ENCODE assay signal across 12 cellular contexts in the genomic region with DNA sequence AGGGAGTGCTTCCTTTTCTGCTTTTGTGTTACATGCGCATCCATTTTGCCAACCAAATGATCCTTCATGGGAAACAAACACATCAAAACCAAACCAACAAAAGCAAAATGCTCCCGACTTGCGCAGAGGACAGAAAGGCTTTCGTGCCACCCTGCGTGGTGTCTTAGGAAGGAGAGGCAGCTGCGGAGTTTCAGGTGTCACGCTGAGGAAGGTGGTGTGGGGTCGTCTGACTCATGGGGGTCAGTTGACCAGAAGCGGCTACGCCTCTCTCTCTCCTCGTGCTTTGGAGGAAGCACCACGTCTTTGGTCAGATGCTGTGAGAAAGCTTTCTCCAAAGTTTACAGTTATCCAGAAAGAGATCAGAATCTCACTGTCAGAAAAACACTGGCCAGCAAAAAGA. TPM values are rescaled to one million over a fixed set of nuclear protein-coding genes. Genes with fewer than 3 reads are reported as not detected.
A peak's percentile ranks its signal among the peaks of the same experiment; 100 is the strongest.
DNase-seq lines count a peak whose midpoint lies in the region; ATAC-seq, FAIRE-seq and TF ChIP-seq lines count a peak whose summit lies in the region.
"Had no signal": no experiment of that assay in that cellular context is flagged by ENCODE, and none has a peak within 500 bp of the region (broad histone marks: within the 10 kb centered on the region; RNA-seq: fewer than 3 reads in every experiment).

No MANE protein-coding gene starts in this region.

- peak overlapping the region; percentile 89 for H4K91ac ChIP-seq in IMR-90 (ENCODE audit: insufficient read depth, low read depth, low read length)

- peak overlapping the region; percentile 87 for H3K23ac ChIP-seq in IMR-90 (ENCODE audit: low read depth, low read length)

- TF ChIP-seq CTCF in IMR-90 (conservative IDR thresholded peaks at IDR 0.05; ENCODE audit: low read depth, low read length) (no peak), brain microvascular endothelial cell (IDR thresholded peaks at IDR 0.05; ENCODE audit: low read depth, low read length, missing control alignments) (no peak)

- peak overlapping the region; percentile 91 for H3K14ac ChIP-seq in IMR-90 (replicated peaks; ENCODE audit: low read depth, low read length)

- H3K4me1 ChIP-seq in IMR-90 (ENCODE audit: control insufficient read depth, insufficient read depth, low read length), result peaks cover 43% of the 10 kb centered on the region
- H3K4me1 ChIP-seq in subcutaneous abdominal adipose tissue (ENCODE audit: control insufficient read depth in 5 of 5, insufficient read depth in 5 of 5, low read length in 5 of 5), result peaks cover 36 to 100% (median 100%) of the 10 kb centered on the region in 5 donors
- H3K4me1 ChIP-seq: pancreas had no signal

- POLR2A ChIA-PET in IMR-90 (lab: Charles Lee; ENCODE audit: unreplicated experiment), result interaction anchor here (0.9 kb wide), 1 partner anchor 44 kb away, joined by 3 read pairs; no protein-coding TSS in a partner anchor

- peak overlapping the region; percentile 96 for H2BK5ac ChIP-seq in IMR-90 (ENCODE audit: low read depth, low read length, poor library complexity, severe bottlenecking)

- in situ Hi-C loops in IMR-90 (cut with MboI; ENCODE audit: low sequenced_read_pairs) (no loop called here), brain microvascular endothelial cell (cut with HindIII; ENCODE audit: low pct_ligation_motif_present, low sequenced_read_pairs) (loop anchor here (25.0 kb wide), 2 partner anchors 217 to 367 kb away; no protein-coding TSS in a partner anchor)

- no peak for TF ChIP-seq RAD21 in IMR-90 (IDR thresholded peaks at IDR 0.05; ENCODE audit: low read length)

- CTCF ChIA-PET in IMR-90 (lab: Yijun Ruan, JAX), result no interaction called here

- H3K4me2 ChIP-seq in IMR-90 (ENCODE audit: low read depth, low read length), result peak overlapping the region; percentile 70

- H4K20me1 ChIP-seq in IMR-90 (ENCODE audit: insufficient read depth, low read length), result peaks cover 8% of the 10 kb centered on the region; the same call in 1 of the 2 replicates

- peak overlapping the region; percentile 46 for H3K4ac ChIP-seq in IMR-90 (ENCODE audit: low read depth, low read length)

- peak overlapping the region; percentile 96 for H2BK20ac ChIP-seq in IMR-90 (ENCODE audit: low read depth, low read length)

- peak overlapping the region; percentile 76 for H3K18ac ChIP-seq in IMR-90 (ENCODE audit: low read depth, low read length)

- H3K9me3 ChIP-seq in IMR-90 (ENCODE audit: control insufficient read depth, insufficient read depth, low read length), result no peaks in the 10 kb centered on the region
- no peaks in the 10 kb centered on the region for H3K9me3 ChIP-seq in subcutaneous abdominal adipose tissue (ENCODE audit: control insufficient read depth in 5 of 5, low read length in 5 of 5)
- H3K9me3 ChIP-seq: pancreas, tibial nerve had no signal

- no peaks in the 10 kb centered on the region for H3K27me3 ChIP-seq in IMR-90 (ENCODE audit: control insufficient read depth, insufficient read depth, low read length)
- H3K27me3 ChIP-seq in brain microvascular endothelial cell (replicated peaks), result no peaks in the 10 kb centered on the region
- no peaks in the 10 kb centered on the region for H3K27me3 ChIP-seq in subcutaneous abdominal adipose tissue (ENCODE audit: control insufficient read depth in 5 of 5, insufficient read depth in 4 of 5, low read length in 5 of 5)
- H3K27me3 ChIP-seq: pancreas, tibial nerve had no signal

- DNase-seq in IMR-90, result peak; percentile 93
- peak; percentile 64 for DNase-seq in brain microvascular endothelial cell
- DNase-seq in left kidney (ENCODE audit: low read depth, low spot score), result peak; percentile 67
- DNase-seq in GM12891 (ENCODE audit: insufficient read length, low spot score), result no peak
- DNase-seq in stimulated activated CD4-positive, alpha-beta T cell treated with anti-CD3 and anti-CD28 coated beads, Interleukin-15, amount 100 ng/mL, for 24 hours, result no peak
- no peak for DNase-seq in NOMO-1 (lab: John Stamatoyannopoulos, UW; ENCODE audit: unreplicated experiment in 2 of 2)
- DNase-seq: activated CD4-positive, alpha-beta T cell treated with anti-CD3 and anti-CD28 coated beads, Interleukin-2, amount 50 U/mL, for 4 hours; effector memory CD8-positive, alpha-beta T cell; NCI-H526; pancreas had no signal

- intact Hi-C loops in IMR-90 (cut with micrococcal nuclease), result loop anchor here (10.0 kb wide), 1 partner anchor 420 kb away; a partner anchor contains a TSS

- no peaks in the 10 kb centered on the region for H3K36me3 ChIP-seq in IMR-90 (ENCODE audit: control insufficient read depth, insufficient read depth, low read length)
- H3K36me3 ChIP-seq in brain microvascular endothelial cell (replicated peaks), result peaks cover 2% of the 10 kb centered on the region
- peaks cover 19 to 76% (median 42%) of the 10 kb centered on the region in 5 donors for H3K36me3 ChIP-seq in subcutaneous abdominal adipose tissue (ENCODE audit: control insufficient read depth in 5 of 5, insufficient read depth in 5 of 5, low read length in 5 of 5)
- H3K36me3 ChIP-seq: pancreas, tibial nerve had no signal

- peak; percentile 7; the same call in 1 of the 2 replicates for ATAC-seq in IMR-90 (ENCODE audit: low read depth)
- ATAC-seq: effector memory CD8-positive, alpha-beta T cell; pancreas had no signal

- H4K5ac ChIP-seq in IMR-90 (ENCODE audit: low read depth, low read length), result peak overlapping the region; percentile 47

- H3K56ac ChIP-seq in IMR-90 (ENCODE audit: extremely low read depth, insufficient read depth, low read length), result peak overlapping the region; percentile 60

- H4K8ac ChIP-seq in IMR-90 (ENCODE audit: low read depth in 2 of 2, low read length in 2 of 2), result peak overlapping the region; percentile 5 to 63; a peak in 3 of 4 replicates

- peaks cover 58% of the 10 kb centered on the region for H3K9me1 ChIP-seq in IMR-90 (ENCODE audit: insufficient read depth, low read length)

- H2AK9ac ChIP-seq in IMR-90 (replicated peaks; ENCODE audit: low read depth, low read length, poor library complexity), result peak overlapping the region; percentile 67

- H2AK5ac ChIP-seq in IMR-90 (ENCODE audit: low read depth, low read length), result peak overlapping the region; percentile 85

- no TSS peak for BruUV-seq in IMR-90 (replicated peaks; lab: Mats Ljungman, UMichigan)

- dilution Hi-C loops in IMR-90 (cut with HindIII; ENCODE audit: low sequenced_read_pairs, unreplicated experiment), result no loop called here

- no peak for FAIRE-seq in GM12891 (lab: Jason Lieb, UNC)
- FAIRE-seq: pancreas had no signal

- peak overlapping the region; percentile 49; the same call in 2 of the 3 replicates for H2BK15ac ChIP-seq in IMR-90 (ENCODE audit: low read depth, low read length)

- peak overlapping the region; percentile 12; the same call in 1 of the 2 replicates for H3K9ac ChIP-seq in IMR-90 (ENCODE audit: low read depth, low read length)
- H3K9ac ChIP-seq in subcutaneous abdominal adipose tissue (ENCODE audit: low read length in 5 of 5), result peak overlapping the region in 2 of 5 donors; percentile 30 to 99

- peak overlapping the region; percentile 92 for H2BK120ac ChIP-seq in IMR-90 (ENCODE audit: low read depth, low read length)

- TF ChIP-seq POLR2A in IMR-90 (IDR thresholded peaks at IDR 0.05; ENCODE audit: low read depth, low read length), result peak; percentile 43; the same call in 1 of the 2 replicates
- TF ChIP-seq POLR2A in GM12891 (IDR thresholded peaks at IDR 0.05; ENCODE audit: low read depth, low read length), result no peak

- WGBS in IMR-90 (ENCODE audit: extremely low coverage in 2 of 2, insufficient read length in 1 of 2), 2 experiments, result no CpG with 5 or more reads among the region's 12 CpGs

- H3K27ac ChIP-seq in IMR-90 (ENCODE audit: insufficient read depth, low read length) (peak overlapping the region; percentile 79), brain microvascular endothelial cell (peak overlapping the region; percentile 75), subcutaneous abdominal adipose tissue (ENCODE audit: low read depth, low read length) (peak overlapping the region; percentile 100)
- H3K27ac ChIP-seq: pancreas had no signal

- H3K4me3 ChIP-seq in IMR-90 (ENCODE audit: insufficient read depth, low read depth, low read length) (no peak overlapping the region), brain microvascular endothelial cell (ENCODE audit: low read depth, low read length) (no peak overlapping the region), subcutaneous abdominal adipose tissue (ENCODE audit: low read depth in 1 of 5, low read length in 5 of 5) (peak overlapping the region in 4 of 5 donors; percentile 31 to 99 (median 97))
- H3K4me3 ChIP-seq: pancreas, tibial nerve had no signal

- H2AFZ ChIP-seq in IMR-90 (replicated peaks; ENCODE audit: low read length, poor library complexity), result peak overlapping the region; percentile 77

- peaks cover 20 to 86% of the 10 kb centered on the region in 2 experiments for H3K79me1 ChIP-seq in IMR-90 (ENCODE audit: low read depth in 1 of 2, low read length in 2 of 2)

TF ChIP-seq in IMR-90, 13 proteins besides CTCF, POLR2A, EP300 and RAD21 (continues in another document):
- no peak for TF ChIP-seq MAFK (IDR thresholded peaks at IDR 0.05; ENCODE audit: low read depth, low read length)
- no peak for TF ChIP-seq CEBPB (IDR thresholded peaks at IDR 0.05; ENCODE audit: low read depth, low read length)
- TF ChIP-seq, protein P1, sequence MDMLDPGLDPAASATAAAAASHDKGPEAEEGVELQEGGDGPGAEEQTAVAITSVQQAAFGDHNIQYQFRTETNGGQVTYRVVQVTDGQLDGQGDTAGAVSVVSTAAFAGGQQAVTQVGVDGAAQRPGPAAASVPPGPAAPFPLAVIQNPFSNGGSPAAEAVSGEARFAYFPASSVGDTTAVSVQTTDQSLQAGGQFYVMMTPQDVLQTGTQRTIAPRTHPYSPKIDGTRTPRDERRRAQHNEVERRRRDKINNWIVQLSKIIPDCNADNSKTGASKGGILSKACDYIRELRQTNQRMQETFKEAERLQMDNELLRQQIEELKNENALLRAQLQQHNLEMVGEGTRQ (IDR thresholded peaks at IDR 0.05; ENCODE audit: low read depth, low read length), result peak; percentile 47

TF ChIP-seq in GM12891, 5 proteins besides CTCF, POLR2A, EP300 and RAD21:
- TF ChIP-seq SPI1 (IDR thresholded peaks at IDR 0.05; ENCODE audit: low read depth, low read length), result no peak

RNA-seq across cellular contexts. Expression of a gene that starts 7.9 kb away (rescaled TPM):
- 137 and 570 TPM in 2 replicates for total RNA-seq in IMR-90 (2012; rRNA removed)
- polyA plus RNA-seq in IMR-90 (2012; rRNA removed), result 106 and 201 TPM in 2 replicates
- 69.6 and 82.0 TPM in 2 replicates for polyA plus RNA-seq in IMR-90 (2012; cell fraction: cytosol; rRNA removed)
- polyA plus RNA-seq in IMR-90 (2012; cell fraction: nucleus; rRNA removed; ENCODE audit: low replicate concordance), result 81.8 and 230 TPM in 2 replicates
- polyA plus RNA-seq in GM12891 (2012; ENCODE audit: low read depth, missing spikeins), result 0.44 TPM

Comparison
In these comparisons a context has a peak if more than half of its experiments do, and no peak if none do; other contexts are left out.
1. DNase-seq: peak in IMR-90 (single experiment), brain microvascular endothelial cell (single experiment) and left kidney (single experiment); none in GM12891 (single experiment), stimulated activated CD4-positive, alpha-beta T cell treated with anti-CD3 and anti-CD28 coated beads, Interleukin-15, amount 100 ng/mL, for 24 hours (single experiment) and NOMO-1 (0 of 2).
2. H3K4me3 ChIP-seq: peak in subcutaneous abdominal adipose tissue (4 of 5); none in IMR-90 (single experiment) and brain microvascular endothelial cell (single experiment).
3. Peak in every context shown above with its lines, with median percentiles within 50 percentile points of each other: H3K27ac ChIP-seq.